ENCODE assay signal across 8 cellular contexts in genomic region chr3:33437556-33438283, GRCh38. TPM values are rescaled to one million over a fixed set of nuclear protein-coding genes. Genes with fewer than 3 reads are reported as not detected.
A peak's percentile ranks its signal among the peaks of the same experiment; 100 is the strongest.
DNase-seq lines count a peak whose midpoint lies in the region; ATAC-seq and TF ChIP-seq lines count a peak whose summit lies in the region.

No MANE protein-coding gene starts in this region.

- H3K36me3 ChIP-seq in cardiac muscle cell (no peaks in the 10 kb centered on the region), iPS-20b (ENCODE audit: insufficient read depth, low read depth, low read length) (no peaks in the 10 kb centered on the region), thoracic aorta (no peaks in the 10 kb centered on the region)

- peak overlapping the region; percentile 88 for H3K4me3 ChIP-seq in cardiac muscle cell
- H3K4me3 ChIP-seq in iPS-20b (ENCODE audit: low read length): peak overlapping the region; percentile 85
- H3K4me3 ChIP-seq in thoracic aorta: peak overlapping the region; percentile 92

- H3K9ac ChIP-seq in iPS-20b (ENCODE audit: low read depth, low read length): peak overlapping the region; percentile 83

- H3K4me1 ChIP-seq in cardiac muscle cell (ENCODE audit: low read depth) (peaks cover 18% of the 10 kb centered on the region), iPS-20b (ENCODE audit: insufficient read depth, low read length) (peaks cover 10% of the 10 kb centered on the region; the same call in 1 of the 2 replicates), thoracic aorta (ENCODE audit: control insufficient read depth in 1 of 2, low read depth in 2 of 2) (peaks cover 27 to 69% of the 10 kb centered on the region in 2 donors)

- peak overlapping the region; percentile 93 for H3K4me3 Mint-ChIP-seq in activated naive CD8-positive, alpha-beta T cell

- H3K4me1 Mint-ChIP-seq in activated naive CD8-positive, alpha-beta T cell (ENCODE audit: low read depth): peaks cover 71% of the 10 kb centered on the region

- DNase-seq in cardiac muscle cell (ENCODE audit: low read depth in 1 of 2, low spot score in 1 of 2): peak; percentile 35 to 83
- DNase-seq in left ventricle myocardium superior: no peak
- DNase-seq in thoracic aorta (ENCODE audit: low spot score): no peak
- DNase-seq in superior temporal gyrus (ENCODE audit: extremely low spot score): no peak

- H3K9me3 Mint-ChIP-seq in activated naive CD8-positive, alpha-beta T cell (ENCODE audit: low read depth): no peaks in the 10 kb centered on the region

- ATAC-seq in left ventricle myocardium superior (no peak), thoracic aorta (ENCODE audit: insufficient number of reproducible peaks, low FRiP score, low read depth) (no peak), HG02852 (IDR thresholded peaks at IDR 0.05; ENCODE audit: unreplicated experiment) (no peak), HG02642 (IDR thresholded peaks at IDR 0.05; ENCODE audit: poor library complexity, unreplicated experiment) (no peak)

- intact Hi-C loops in left ventricle myocardium superior (cut with micrococcal nuclease): no loop called here

- H3K27me3 Mint-ChIP-seq in activated naive CD8-positive, alpha-beta T cell: no peaks in the 10 kb centered on the region

- no peaks in the 10 kb centered on the region for H3K27me3 ChIP-seq in cardiac muscle cell
- no peaks in the 10 kb centered on the region for H3K27me3 ChIP-seq in iPS-20b (ENCODE audit: insufficient read depth, low read length)
- no peaks in the 10 kb centered on the region for H3K27me3 ChIP-seq in thoracic aorta (replicated peaks; ENCODE audit: insufficient read depth)

- peak overlapping the region; percentile 34 for H3K27ac Mint-ChIP-seq in activated naive CD8-positive, alpha-beta T cell

- peaks cover 2% of the 10 kb centered on the region for H3K36me3 Mint-ChIP-seq in activated naive CD8-positive, alpha-beta T cell

- H3K27ac ChIP-seq in cardiac muscle cell (peak overlapping the region; percentile 94), iPS-20b (ENCODE audit: low read length) (no peak overlapping the region), thoracic aorta (peak overlapping the region; percentile 49 to 96)

- no peaks in the 10 kb centered on the region for H3K9me3 ChIP-seq in cardiac muscle cell (ENCODE audit: low read depth)
- no peaks in the 10 kb centered on the region for H3K9me3 ChIP-seq in iPS-20b (ENCODE audit: insufficient read depth, low read depth, low read length)
- no peaks in the 10 kb centered on the region for H3K9me3 ChIP-seq in thoracic aorta

- TF ChIP-seq CTCF in cardiac muscle cell (IDR thresholded peaks at IDR 0.05; ENCODE audit: low read depth, low read length) (no peak), thoracic aorta (IDR thresholded peaks at IDR 0.05) (no peak)

RNA-seq across cellular contexts. Expression of gene UBP1, which starts 2.5 kb away (rescaled TPM):
- total RNA-seq in cardiac muscle cell: 43.3 and 51.5 TPM in 2 replicates
- polyA plus RNA-seq in cardiac muscle cell: 37.1 and 39.0 TPM in 2 replicates
- total RNA-seq in left ventricle myocardium superior: 39.3 TPM
- total RNA-seq in thoracic aorta: 10 to 100 TPM; 69.0 to 92.2 TPM

Comparison
In these comparisons a context has a peak if more than half of its experiments do, and no peak if none do; other contexts are left out.
1. DNase-seq: peak in cardiac muscle cell (2 of 2); none in left ventricle myocardium superior (single experiment), thoracic aorta (single experiment) and superior temporal gyrus (single experiment).
2. Peak in every context shown above with its lines, with median percentiles within 50 percentile points of each other: H3K4me3 ChIP-seq.